ENCODE assay signal across 9 cellular contexts in genomic region chr9:96398582-96399334, GRCh38. TPM values are rescaled to one million over a fixed set of nuclear protein-coding genes. Genes with fewer than 3 reads are reported as not detected.
A peak's percentile ranks its signal among the peaks of the same experiment; 100 is the strongest.
DNase-seq lines count a peak whose midpoint lies in the region; TF ChIP-seq lines count a peak whose summit lies in the region.
"Had no signal": no experiment of that assay in that cellular context is flagged by ENCODE, and none has a peak within 500 bp of the region (broad histone marks: within the 10 kb centered on the region; RNA-seq: fewer than 3 reads in every experiment).

No MANE protein-coding gene starts in this region.

- no peaks in the 10 kb centered on the region for H3K27me3 Mint-ChIP-seq in T-helper 1 cell treated with Interleukin-12 subunit alpha and Interleukin-12 subunit beta and Interleukin-4 antibody, amounts not matched to agents 30 μg/mL and 1 μg/mL, for 36 hours (ENCODE audit: low read depth)

- H3K4me3 ChIP-seq in HUES48 (ENCODE audit: low read depth, low read length) (no peak overlapping the region), ectodermal cell (ENCODE audit: insufficient read depth, low read depth, low read length) (no peak overlapping the region), spleen (no peak overlapping the region)

- peaks cover 8% of the 10 kb centered on the region for H3K9me3 Mint-ChIP-seq in T-helper 1 cell treated with Interleukin-12 subunit alpha and Interleukin-12 subunit beta and Interleukin-4 antibody, amounts not matched to agents 30 μg/mL and 1 μg/mL, for 36 hours

- TF ChIP-seq CTCF in spleen (IDR thresholded peaks at IDR 0.05 in 8 of 11, conservative IDR thresholded peaks at IDR 0.05 in 3 of 11) = no peak

- 77 to 82% methylated on average over 3 of the region's 3 CpGs for WGBS in ectodermal cell, 2 experiments
- WGBS in spleen, 5 donors = 40 to 50% (median 43%) methylated on average over 3 of the region's 3 CpGs

- H3K4me1 Mint-ChIP-seq in T-helper 1 cell treated with Interleukin-12 subunit alpha and Interleukin-12 subunit beta and Interleukin-4 antibody, amounts not matched to agents 30 μg/mL and 1 μg/mL, for 36 hours (ENCODE audit: low read depth) = peaks cover 32% of the 10 kb centered on the region

- peaks cover 36% of the 10 kb centered on the region for H3K4me1 ChIP-seq in HUES48 (ENCODE audit: control insufficient read depth, insufficient read depth, low read length)
- H3K4me1 ChIP-seq in ectodermal cell (ENCODE audit: control insufficient read depth, insufficient read depth, low read length) = no peaks in the 10 kb centered on the region
- peaks cover 0 to 18% (median 7%) of the 10 kb centered on the region in 6 donors for H3K4me1 ChIP-seq in spleen

- DNase-seq in T-helper 1 cell (no peak), spleen (no peak), NCI-H2227 (lab: John Stamatoyannopoulos, UW; ENCODE audit: unreplicated experiment) (no peak), NCI-H82 (lab: John Stamatoyannopoulos, UW) (no peak), D341Med (ENCODE audit: low spot score) (no peak)

- no peak for TF ChIP-seq POLR2A in spleen (IDR thresholded peaks at IDR 0.05)

- H3K9ac ChIP-seq in HUES48 (ENCODE audit: low read depth, low read length) = no peak overlapping the region

- peak overlapping the region; percentile 75 for H3K27ac ChIP-seq in HUES48 (ENCODE audit: low read depth, low read length)
- peak overlapping the region; percentile 30 for H3K27ac ChIP-seq in ectodermal cell (ENCODE audit: insufficient read depth, low read depth, low read length, poor library complexity, severe bottlenecking)
- H3K27ac ChIP-seq in spleen = peak overlapping the region; percentile 13 to 73 (median 54)
- H3K27ac ChIP-seq: 22Rv1 had no signal

- H3K27ac Mint-ChIP-seq in T-helper 1 cell treated with Interleukin-12 subunit alpha and Interleukin-12 subunit beta and Interleukin-4 antibody, amounts not matched to agents 30 μg/mL and 1 μg/mL, for 36 hours = peak overlapping the region; percentile 75

- H3K9me3 ChIP-seq in HUES48 (ENCODE audit: control insufficient read depth, insufficient read depth, low read length) (no peaks in the 10 kb centered on the region), ectodermal cell (ENCODE audit: control insufficient read depth, low read length) (no peaks in the 10 kb centered on the region), spleen (peaks cover 0 to 13% (median 10%) of the 10 kb centered on the region in 8 donors)

- peak overlapping the region; percentile 15 for H3K4me3 Mint-ChIP-seq in T-helper 1 cell treated with Interleukin-12 subunit alpha and Interleukin-12 subunit beta and Interleukin-4 antibody, amounts not matched to agents 30 μg/mL and 1 μg/mL, for 36 hours

- peaks cover 15% of the 10 kb centered on the region; the same call in 1 of the 2 replicates for H3K36me3 ChIP-seq in HUES48 (ENCODE audit: control insufficient read depth, insufficient read depth, low read length)
- no peaks in the 10 kb centered on the region for H3K36me3 ChIP-seq in ectodermal cell (ENCODE audit: control insufficient read depth, insufficient read depth, low read length)
- peaks cover 0 to 4% (median 0%) of the 10 kb centered on the region in 6 donors for H3K36me3 ChIP-seq in spleen

- intact Hi-C loops in spleen (cut with DNase I; ENCODE audit: low total_unique reads) = no loop called here

- H3K36me3 Mint-ChIP-seq in T-helper 1 cell treated with Interleukin-12 subunit alpha and Interleukin-12 subunit beta and Interleukin-4 antibody, amounts not matched to agents 30 μg/mL and 1 μg/mL, for 36 hours (ENCODE audit: low read depth) = peaks cover 24% of the 10 kb centered on the region

- H3K27me3 ChIP-seq in HUES48 (ENCODE audit: control insufficient read depth, insufficient read depth, low read length) (no peaks in the 10 kb centered on the region), ectodermal cell (ENCODE audit: control insufficient read depth, insufficient read depth, low read length, poor library complexity, severe bottlenecking) (no peaks in the 10 kb centered on the region), spleen (replicated peaks in 1 of 7) (no peaks in the 10 kb centered on the region)

RNA-seq across cellular contexts. Expression of gene SLC35D2, which starts 15.2 kb away (rescaled TPM):
- polyA plus RNA-seq in ectodermal cell (2013, experiment 1 of 4) = 20.7 TPM
- 18.4 TPM for polyA plus RNA-seq in ectodermal cell (2013, experiment 2 of 4)
- polyA plus RNA-seq in ectodermal cell (2013, experiment 3 of 4) = 16.3 TPM
- 18.5 TPM for polyA plus RNA-seq in ectodermal cell (2013, experiment 4 of 4)
- 10 to 100 TPM; 10.9 to 20.9 (median 17.4) TPM for total RNA-seq in spleen
- polyA plus RNA-seq in spleen = 10 to 100 TPM in 2 of 3 donors, 1 to 10 TPM in 1; 9.8 to 11.1 (median 10.1) TPM

RNA-seq across cellular contexts. Expression of gene ZNF367, which starts 19.4 kb away (rescaled TPM):
- polyA plus RNA-seq in ectodermal cell (2013, experiment 1 of 4) = 13.0 TPM
- polyA plus RNA-seq in ectodermal cell (2013, experiment 2 of 4) = 14.3 TPM
- polyA plus RNA-seq in ectodermal cell (2013, experiment 3 of 4) = 12.0 TPM
- 11.4 TPM for polyA plus RNA-seq in ectodermal cell (2013, experiment 4 of 4)
- 1 to 10 TPM; 1.2 to 3.7 (median 2.2) TPM for total RNA-seq in spleen
- polyA plus RNA-seq in spleen = 1 to 10 TPM in 2 of 3 donors, under 1 TPM in 1; 0.93 to 2.1 (median 1.4) TPM

RNA-seq across cellular contexts. Expression of gene HABP4, which starts 51.2 kb away (rescaled TPM):
- polyA plus RNA-seq in ectodermal cell (2013, experiment 1 of 4) = 17.2 TPM
- 13.9 TPM for polyA plus RNA-seq in ectodermal cell (2013, experiment 2 of 4)
- 13.9 TPM for polyA plus RNA-seq in ectodermal cell (2013, experiment 3 of 4)
- polyA plus RNA-seq in ectodermal cell (2013, experiment 4 of 4) = 16.0 TPM
- total RNA-seq in spleen = 10 to 100 TPM in 1 of 7 donors, 1 to 10 TPM in 6; 6.3 to 10.6 (median 7.9) TPM
- polyA plus RNA-seq in spleen = 1 to 10 TPM; 6.8 to 9.2 (median 7.0) TPM
